Comparison of ENCODE assay signal across 1 cellular context in the genomic region with DNA sequence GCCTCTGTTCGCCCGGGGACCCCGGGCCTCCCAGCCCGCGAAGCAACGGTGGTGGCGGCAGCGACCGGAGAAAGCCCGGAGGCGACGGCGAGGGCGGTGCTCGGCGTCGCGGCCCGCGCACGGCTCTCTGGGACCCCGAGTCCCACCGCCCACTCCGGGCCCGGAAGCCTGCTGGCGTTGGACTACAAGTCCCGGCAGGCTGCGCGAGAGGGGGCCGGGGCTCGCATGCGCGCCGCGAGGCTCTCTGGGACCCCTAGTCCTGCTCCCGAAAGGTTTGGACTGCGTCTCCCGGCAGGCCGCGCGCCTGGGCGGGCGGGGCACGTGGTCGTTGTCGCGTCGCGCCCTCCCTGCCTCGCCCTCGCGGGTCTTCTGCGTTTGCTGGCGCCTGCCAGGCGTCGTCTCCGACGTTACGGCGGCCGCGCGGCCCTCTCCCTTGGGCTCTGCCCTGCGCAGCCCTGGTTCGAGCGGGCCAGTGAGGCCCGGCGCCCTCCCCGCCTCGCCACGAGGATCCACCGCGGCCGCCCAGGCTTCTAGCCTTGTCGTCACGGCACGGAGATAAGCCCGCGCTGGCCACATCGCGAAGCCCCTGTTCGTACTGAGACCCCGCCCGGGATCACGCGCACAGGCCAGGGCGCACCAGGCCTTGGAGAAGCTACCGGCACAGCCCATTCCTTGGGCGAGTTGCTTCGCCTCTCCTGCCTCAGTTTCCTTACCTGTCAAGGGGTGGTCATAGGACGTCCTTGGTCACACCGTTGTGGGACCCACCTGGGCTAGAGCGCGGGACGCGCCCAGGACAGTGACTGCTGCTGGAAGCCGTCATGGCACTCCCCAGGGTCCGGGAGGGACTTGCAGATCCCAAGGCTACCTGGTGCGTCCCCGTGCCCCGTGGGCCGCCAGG.
TF ChIP-seq lines count a peak whose summit lies in the region.

A gene (minus strand): TSS at position 75 of the 898 bp plus-strand sequence. CDS start 549 bp downstream, outside the sequence.

TF ChIP-seq in neural cell, 6 proteins besides CTCF, POLR2A, EP300 and RAD21 (continued from another document):
- TF ChIP-seq, protein P1, sequence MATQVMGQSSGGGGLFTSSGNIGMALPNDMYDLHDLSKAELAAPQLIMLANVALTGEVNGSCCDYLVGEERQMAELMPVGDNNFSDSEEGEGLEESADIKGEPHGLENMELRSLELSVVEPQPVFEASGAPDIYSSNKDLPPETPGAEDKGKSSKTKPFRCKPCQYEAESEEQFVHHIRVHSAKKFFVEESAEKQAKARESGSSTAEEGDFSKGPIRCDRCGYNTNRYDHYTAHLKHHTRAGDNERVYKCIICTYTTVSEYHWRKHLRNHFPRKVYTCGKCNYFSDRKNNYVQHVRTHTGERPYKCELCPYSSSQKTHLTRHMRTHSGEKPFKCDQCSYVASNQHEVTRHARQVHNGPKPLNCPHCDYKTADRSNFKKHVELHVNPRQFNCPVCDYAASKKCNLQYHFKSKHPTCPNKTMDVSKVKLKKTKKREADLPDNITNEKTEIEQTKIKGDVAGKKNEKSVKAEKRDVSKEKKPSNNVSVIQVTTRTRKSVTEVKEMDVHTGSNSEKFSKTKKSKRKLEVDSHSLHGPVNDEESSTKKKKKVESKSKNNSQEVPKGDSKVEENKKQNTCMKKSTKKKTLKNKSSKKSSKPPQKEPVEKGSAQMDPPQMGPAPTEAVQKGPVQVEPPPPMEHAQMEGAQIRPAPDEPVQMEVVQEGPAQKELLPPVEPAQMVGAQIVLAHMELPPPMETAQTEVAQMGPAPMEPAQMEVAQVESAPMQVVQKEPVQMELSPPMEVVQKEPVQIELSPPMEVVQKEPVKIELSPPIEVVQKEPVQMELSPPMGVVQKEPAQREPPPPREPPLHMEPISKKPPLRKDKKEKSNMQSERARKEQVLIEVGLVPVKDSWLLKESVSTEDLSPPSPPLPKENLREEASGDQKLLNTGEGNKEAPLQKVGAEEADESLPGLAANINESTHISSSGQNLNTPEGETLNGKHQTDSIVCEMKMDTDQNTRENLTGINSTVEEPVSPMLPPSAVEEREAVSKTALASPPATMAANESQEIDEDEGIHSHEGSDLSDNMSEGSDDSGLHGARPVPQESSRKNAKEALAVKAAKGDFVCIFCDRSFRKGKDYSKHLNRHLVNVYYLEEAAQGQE (IDR thresholded peaks at IDR 0.05; ENCODE audit: borderline replicate concordance) = peak; percentile 32
- TF ChIP-seq TAF1 (IDR thresholded peaks at IDR 0.05; ENCODE audit: low read depth) (peak; percentile 36), POLR2AphosphoS5 (IDR thresholded peaks at IDR 0.05) (peak; percentile 79)
